19 cellular contexts compared by ENCODE assay signal in genomic region chr16:10013364-10013763, GRCh38.
DNase-seq lines count a peak whose midpoint lies in the region; ATAC-seq and TF ChIP-seq lines count a peak whose summit lies in the region.
"Had no signal": no experiment of that assay in that cellular context is flagged by ENCODE, and none has a peak within 500 bp of the region (broad histone marks: within the 10 kb centered on the region; RNA-seq: fewer than 3 reads in every experiment).

No MANE protein-coding gene starts in this region.

- 64% methylated on average over 4 of the region's 4 CpGs for WGBS in smooth muscle cell (ENCODE audit: low lambda C conversion rate)

- no peaks in the 10 kb centered on the region for H4K20me1 ChIP-seq in GM23338 (replicated peaks; ENCODE audit: insufficient read depth)
- no peaks in the 10 kb centered on the region for H4K20me1 ChIP-seq in smooth muscle cell (ENCODE audit: low read depth)
- H4K20me1 ChIP-seq: BLaER1 had no signal

- H3K4me3 ChIP-seq in GM23338 (no peak overlapping the region), dorsolateral prefrontal cortex (no peak overlapping the region), smooth muscle cell (no peak overlapping the region), coronary artery (no peak overlapping the region)
- H3K4me3 ChIP-seq: BLaER1, Peyer's patch had no signal

- POLR2A ChIA-PET in activated CD8-positive, alpha-beta T cell treated with anti-CD3 and anti-CD28 coated beads, Interleukin-2, amount 10 ng/mL, durations not matched to agents 7 days and 5 days (lab: Charles Lee), result no interaction called here

- TF ChIP-seq CTCF in GM23338 (conservative IDR thresholded peaks at IDR 0.05; ENCODE audit: low read depth in 2 of 2) (peak; percentile 37 to 58; a peak in 3 of 4 replicates), dorsolateral prefrontal cortex (IDR thresholded peaks at IDR 0.05 in 54 of 56, conservative IDR thresholded peaks at IDR 0.05 in 2 of 56; ENCODE audit: low read depth in 1 of 56, partially characterized antibody in 56 of 56) (peak in 53 of 56 donors; percentile 25 to 79 (median 46)), smooth muscle cell (IDR thresholded peaks at IDR 0.05; ENCODE audit: borderline replicate concordance, insufficient read depth, poor library complexity, severe bottlenecking) (no peak), GM10266 (IDR thresholded peaks at IDR 0.05; ENCODE audit: control insufficient read depth, insufficient read depth, low read depth, missing control alignments) (no peak), chondrocyte (IDR thresholded peaks at IDR 0.05) (no peak), coronary artery (IDR thresholded peaks at IDR 0.05) (no peak)

- ATAC-seq in GM23338, result peak; percentile 86
- no peak for ATAC-seq in activated CD8-positive, alpha-beta T cell treated with anti-CD3 and anti-CD28 coated beads, Interleukin-2, amount 10 ng/mL, durations not matched to agents 7 days and 5 days
- ATAC-seq: HepG2 had no signal

- peaks cover 13% of the 10 kb centered on the region for H3K4me1 Mint-ChIP-seq in GM23338
- H3K4me1 Mint-ChIP-seq in activated CD8-positive, alpha-beta T cell treated with anti-CD3 and anti-CD28 coated beads, Interleukin-2, amount 10 ng/mL, durations not matched to agents 7 days and 5 days (ENCODE audit: low read depth), result no peaks in the 10 kb centered on the region
- no peaks in the 10 kb centered on the region for H3K4me1 Mint-ChIP-seq in chondrocyte (ENCODE audit: low read depth)
- H3K4me1 Mint-ChIP-seq: CD8-positive, alpha-beta memory T cell had no signal

- H3K9me2 ChIP-seq in GM23338 (ENCODE audit: insufficient read depth), result no peaks in the 10 kb centered on the region; the same call in 1 of the 2 replicates

- H3K4me1 ChIP-seq in GM23338 (ENCODE audit: insufficient read depth) (peaks cover 7% of the 10 kb centered on the region), smooth muscle cell (ENCODE audit: low read depth) (no peaks in the 10 kb centered on the region)
- H3K4me1 ChIP-seq: BLaER1, Peyer's patch had no signal

- intact Hi-C loops in dorsolateral prefrontal cortex (cut with DNase I), result loop anchor here in 1 of 2 donors (5.0 to 10.0 kb wide), 2 partner anchors 36 to 189 kb away; no protein-coding TSS in a partner anchor

- H3F3A ChIP-seq in GM23338 (replicated peaks; ENCODE audit: low read depth), result no peaks in the 10 kb centered on the region
- H3F3A ChIP-seq in smooth muscle cell (ENCODE audit: low read depth), result no peaks in the 10 kb centered on the region

- H3K27me3 ChIP-seq in GM23338 (ENCODE audit: insufficient read depth), result no peaks in the 10 kb centered on the region
- no peaks in the 10 kb centered on the region for H3K27me3 ChIP-seq in dorsolateral prefrontal cortex
- no peaks in the 10 kb centered on the region for H3K27me3 ChIP-seq in smooth muscle cell (ENCODE audit: low read depth)
- H3K27me3 ChIP-seq: BLaER1, Peyer's patch had no signal

- peak; percentile 41 for DNase-seq in GM23338 (ENCODE audit: low spot score)
- DNase-seq in dorsolateral prefrontal cortex, result no peak
- DNase-seq in inferior parietal cortex (ENCODE audit: extremely low spot score), result peak; percentile 50
- no peak for DNase-seq in smooth muscle cell (lab: John Stamatoyannopoulos, UW; ENCODE audit: unreplicated experiment)
- no peak for DNase-seq in activated CD8-positive, alpha-beta T cell treated with anti-CD3 and anti-CD28 coated beads, Interleukin-2, amount 10 ng/mL, durations not matched to agents 7 days and 5 days
- no peak for DNase-seq in GM10266 (ENCODE audit: extremely low spot score)
- no peak for DNase-seq in chondrocyte (ENCODE audit: low spot score)
- DNase-seq in coronary artery (ENCODE audit: low spot score), result no peak
- DNase-seq: CD8-positive, alpha-beta memory T cell; DMS79 treated with DMSO at 0.1 percent for 48 hours; GOT3; NCI-H146; NCI-H2227 treated with DMSO at 0.1 percent for 48 hours; NCI-H524 treated with DMSO at 0.1 percent for 48 hours; Peyer's patch; SHP77 treated with DMSO at 0.1 percent for 48 hours had no signal

- H3K4me2 ChIP-seq in GM23338 (no peak overlapping the region), smooth muscle cell (peak overlapping the region; percentile 6)
- H3K4me2 ChIP-seq: BLaER1, KMS-11 had no signal

- CTCF ChIA-PET in activated CD8-positive, alpha-beta T cell treated with anti-CD3 and anti-CD28 coated beads, Interleukin-2, amount 10 ng/mL, durations not matched to agents 7 days and 5 days (lab: Charles Lee), result no interaction called here

- H2AFZ ChIP-seq in GM23338, result no peak overlapping the region
- peak overlapping the region; percentile 67 for H2AFZ ChIP-seq in smooth muscle cell (ENCODE audit: low read depth)

- H3K9ac ChIP-seq in smooth muscle cell (ENCODE audit: low read depth), result no peak overlapping the region
- H3K9ac ChIP-seq: BLaER1, KMS-11 had no signal

- H3K27ac Mint-ChIP-seq in GM23338 (no peak overlapping the region), chondrocyte (ENCODE audit: unreplicated experiment) (no peak overlapping the region)
- H3K27ac Mint-ChIP-seq in activated CD8-positive, alpha-beta T cell treated with anti-CD3 and anti-CD28 coated beads, Interleukin-2, amount 10 ng/mL, durations not matched to agents 7 days and 5 days, result no peak overlapping the region
- H3K27ac Mint-ChIP-seq: CD8-positive, alpha-beta memory T cell had no signal

- H3K4me3 Mint-ChIP-seq in GM23338 (no peak overlapping the region), chondrocyte (ENCODE audit: unreplicated experiment) (no peak overlapping the region)
- no peak overlapping the region for H3K4me3 Mint-ChIP-seq in activated CD8-positive, alpha-beta T cell treated with anti-CD3 and anti-CD28 coated beads, Interleukin-2, amount 10 ng/mL, durations not matched to agents 7 days and 5 days
- H3K4me3 Mint-ChIP-seq: CD8-positive, alpha-beta memory T cell had no signal

- H3K36me3 ChIP-seq in GM23338 (ENCODE audit: insufficient read depth) (no peaks in the 10 kb centered on the region), smooth muscle cell (ENCODE audit: low read depth) (no peaks in the 10 kb centered on the region)
- H3K36me3 ChIP-seq: BLaER1, Peyer's patch had no signal

- H3K27me3 Mint-ChIP-seq in GM23338 (ENCODE audit: insufficient read depth, low read depth, poor library complexity) (peaks cover 3% of the 10 kb centered on the region), chondrocyte (ENCODE audit: low read depth) (peaks cover 1% of the 10 kb centered on the region)
- no peaks in the 10 kb centered on the region for H3K27me3 Mint-ChIP-seq in activated CD8-positive, alpha-beta T cell treated with anti-CD3 and anti-CD28 coated beads, Interleukin-2, amount 10 ng/mL, durations not matched to agents 7 days and 5 days (ENCODE audit: low read depth)

- H3K36me3 Mint-ChIP-seq in GM23338 (ENCODE audit: low read depth), result no peaks in the 10 kb centered on the region
- no peaks in the 10 kb centered on the region for H3K36me3 Mint-ChIP-seq in activated CD8-positive, alpha-beta T cell treated with anti-CD3 and anti-CD28 coated beads, Interleukin-2, amount 10 ng/mL, durations not matched to agents 7 days and 5 days (ENCODE audit: low read depth)
- no peaks in the 10 kb centered on the region for H3K36me3 Mint-ChIP-seq in chondrocyte (ENCODE audit: low read depth)
- H3K36me3 Mint-ChIP-seq: CD8-positive, alpha-beta memory T cell had no signal

- H3K9me3 Mint-ChIP-seq in GM23338 (no peaks in the 10 kb centered on the region), chondrocyte (ENCODE audit: low read depth) (no peaks in the 10 kb centered on the region)
- H3K9me3 Mint-ChIP-seq in activated CD8-positive, alpha-beta T cell treated with anti-CD3 and anti-CD28 coated beads, Interleukin-2, amount 10 ng/mL, durations not matched to agents 7 days and 5 days (ENCODE audit: insufficient read depth), result no peaks in the 10 kb centered on the region

- no peak overlapping the region for H3K27ac ChIP-seq in GM23338 (ENCODE audit: low read depth)
- H3K27ac ChIP-seq in dorsolateral prefrontal cortex, result peak overlapping the region in 39 of 59 donors; percentile 3 to 96 (median 45)
- H3K27ac ChIP-seq in smooth muscle cell (ENCODE audit: low read depth), result no peak overlapping the region
- H3K27ac ChIP-seq in coronary artery, result no peak overlapping the region
- H3K27ac ChIP-seq: BLaER1, KMS-11, Peyer's patch had no signal

- H3K9me3 ChIP-seq in smooth muscle cell (replicated peaks; ENCODE audit: low read depth), result no peaks in the 10 kb centered on the region
- H3K9me3 ChIP-seq: BLaER1, Peyer's patch had no signal

- no peaks in the 10 kb centered on the region for H3K79me2 ChIP-seq in GM23338 (replicated peaks; ENCODE audit: insufficient read depth)
- H3K79me2 ChIP-seq in smooth muscle cell (ENCODE audit: low read depth), result no peaks in the 10 kb centered on the region

TF ChIP-seq in GM23338, 12 proteins besides CTCF, POLR2A, EP300 and RAD21 (continues in another document):
- TF ChIP-seq REST (IDR thresholded peaks at IDR 0.05; ENCODE audit: unreplicated experiment), result no peak

Comparison
In these comparisons a context has a peak if more than half of its experiments do, and no peak if none do; other contexts are left out.
1. DNase-seq: peak in GM23338 (single experiment) and inferior parietal cortex (single experiment); none in dorsolateral prefrontal cortex (0 of 10), smooth muscle cell (single experiment), activated CD8-positive, alpha-beta T cell treated with anti-CD3 and anti-CD28 coated beads, Interleukin-2, amount 10 ng/mL, durations not matched to agents 7 days and 5 days (single experiment), GM10266 (single experiment), chondrocyte (single experiment) and coronary artery (single experiment).
2. H3K27ac ChIP-seq: peak in dorsolateral prefrontal cortex (39 of 59); none in GM23338 (single experiment), smooth muscle cell (single experiment) and coronary artery (0 of 2).
3. CTCF ChIP-seq: peak in GM23338 (2 of 2) and dorsolateral prefrontal cortex (53 of 56); none in smooth muscle cell (single experiment), GM10266 (single experiment), chondrocyte (single experiment) and coronary artery (single experiment).